In the genomic region with DNA sequence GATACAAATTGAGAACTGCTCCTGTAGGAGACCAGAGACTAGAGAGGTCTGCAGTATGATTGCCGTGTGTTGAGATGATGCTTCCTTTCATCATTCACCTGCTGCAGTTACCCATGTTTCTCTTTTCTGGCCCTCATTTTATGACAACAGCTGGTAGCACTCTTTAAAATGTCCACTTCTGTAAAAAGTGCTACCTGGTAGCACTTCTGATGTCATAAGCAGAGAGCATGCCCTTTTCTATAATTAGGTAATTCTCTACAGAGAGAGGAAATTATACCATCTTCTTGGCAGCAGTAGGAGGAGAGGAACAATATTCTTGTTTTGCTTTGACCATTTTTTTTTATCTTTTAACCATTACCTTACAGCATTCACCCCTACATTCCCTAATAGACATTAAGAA, we compare ENCODE assay signal across 16 cellular contexts.
DNase-seq lines count a peak whose midpoint lies in the region; ATAC-seq and TF ChIP-seq lines count a peak whose summit lies in the region.
"Had no signal": no experiment of that assay in that cellular context is flagged by ENCODE, and none has a peak within 500 bp of the region (broad histone marks: within the 10 kb centered on the region; RNA-seq: fewer than 3 reads in every experiment).

No MANE protein-coding gene starts in this region.

- ATAC-seq in HG03460 (IDR thresholded peaks at IDR 0.05; ENCODE audit: unreplicated experiment), result no peak

- no peaks in the 10 kb centered on the region for H4K20me1 ChIP-seq in KMS-11 (ENCODE audit: insufficient read depth)

- H3K27me3 ChIP-seq in KMS-11 (ENCODE audit: insufficient read depth, low read depth), result no peaks in the 10 kb centered on the region

- DNase-seq in NCI-H2171 treated with DMSO at 0.1 percent for 48 hours (lab: John Stamatoyannopoulos, UW) (peak; percentile 36), NCI-H2171 (lab: John Stamatoyannopoulos, UW) (no peak), NCI-H2227 treated with DMSO at 0.1 percent for 48 hours (lab: John Stamatoyannopoulos, UW) (peak; percentile 13), RPMI8226 (peak; percentile 25), NK-92 (lab: John Stamatoyannopoulos, UW; ENCODE audit: unreplicated experiment) (no peak), SHP77 treated with DMSO at 0.1 percent for 48 hours (lab: John Stamatoyannopoulos, UW) (no peak)
- DNase-seq: C1 segment of cervical spinal cord, H9, Karpas-422, NCI-H146, NCI-H446 treated with DMSO at 0.1 percent for 48 hours, NCI-H774, OCI-M1, SHP77 had no signal

- no peaks in the 10 kb centered on the region for H3K36me3 ChIP-seq in KMS-11 (ENCODE audit: insufficient read depth)

- peaks cover 5% of the 10 kb centered on the region; the same call in 1 of the 2 replicates for H3K79me2 ChIP-seq in KMS-11 (ENCODE audit: insufficient read depth, low read depth)

- H3K27ac ChIP-seq in KMS-11, result no peak overlapping the region

- peaks cover 52% of the 10 kb centered on the region for H3K4me1 ChIP-seq in KMS-11 (ENCODE audit: low read depth, poor library complexity, severe bottlenecking)

- H3K9ac ChIP-seq in KMS-11, result no peak overlapping the region

- H3K4me2 ChIP-seq in KMS-11, result peak overlapping the region; percentile 1; the same call in 1 of the 2 replicates

- no peak for TF ChIP-seq CTCF in KMS-11 (conservative IDR thresholded peaks at IDR 0.05; ENCODE audit: low read depth, low read length)

- H2AFZ ChIP-seq in KMS-11 (ENCODE audit: low read depth), result no peak overlapping the region

- H3K4me3 ChIP-seq in KMS-11 (IDR thresholded peaks at IDR 0.05; ENCODE audit: insufficient read depth, low read depth, low read length), result no peak overlapping the region

Comparison
In these comparisons a context has a peak if more than half of its experiments do, and no peak if none do; other contexts are left out.
1. DNase-seq: peak in NCI-H2171 treated with DMSO at 0.1 percent for 48 hours (single experiment), NCI-H2227 treated with DMSO at 0.1 percent for 48 hours (single experiment) and RPMI8226 (single experiment); none in NCI-H2171 (single experiment), NK-92 (single experiment) and SHP77 treated with DMSO at 0.1 percent for 48 hours (single experiment).